ENCODE assay signal across 18 cellular contexts in genomic region chr1:164765993-164766720, GRCh38.
DNase-seq lines count a peak whose midpoint lies in the region; ATAC-seq and TF ChIP-seq lines count a peak whose summit lies in the region.
"Had no signal": no experiment of that assay in that cellular context is flagged by ENCODE, and none has a peak within 500 bp of the region (broad histone marks: within the 10 kb centered on the region; RNA-seq: fewer than 3 reads in every experiment).

No MANE protein-coding gene starts in this region.

- no peak for TF ChIP-seq EP300 in tibial nerve (IDR thresholded peaks at IDR 0.05)

- no peak for TF ChIP-seq POLR2A in tibial nerve (IDR thresholded peaks at IDR 0.05)

- peaks cover 28% of the 10 kb centered on the region for H3K79me2 ChIP-seq in smooth muscle cell (ENCODE audit: low read depth)

- H2AFZ ChIP-seq in smooth muscle cell (ENCODE audit: low read depth) = no peak overlapping the region

- CTCF ChIA-PET in HEK293 (lab: Yijun Ruan, JAX) = interaction anchor here (1.3 kb wide), 1 partner anchor 9 kb away, joined by 3 read pairs; no protein-coding TSS in a partner anchor

- H3K9ac ChIP-seq in adipocyte (ENCODE audit: low read length) = peak overlapping the region; percentile 72
- peak overlapping the region; percentile 70 for H3K9ac ChIP-seq in smooth muscle cell (ENCODE audit: low read depth)

- POLR2A ChIA-PET in HEK293 (lab: Yijun Ruan, JAX) = no interaction called here

- WGBS in smooth muscle cell (ENCODE audit: low lambda C conversion rate) = 91% methylated on average over 1 of the region's 1 CpG
- WGBS in tibial nerve, 2 donors = 61 to 71% methylated on average over 1 of the region's 1 CpG

- no peaks in the 10 kb centered on the region for H4K20me1 ChIP-seq in smooth muscle cell (ENCODE audit: low read depth)

- H3K4me3 ChIP-seq in HEK293 (ENCODE audit: low read depth, low read length) (no peak overlapping the region), adipocyte (ENCODE audit: low read length) (no peak overlapping the region), right atrium auricular region (no peak overlapping the region), smooth muscle cell (no peak overlapping the region), tibial nerve (no peak overlapping the region)
- H3K4me3 ChIP-seq: K562, Peyer's patch had no signal

- H3K27me3 ChIP-seq in adipocyte (replicated peaks; ENCODE audit: control insufficient read depth, insufficient read depth, low read length) = no peaks in the 10 kb centered on the region
- H3K27me3 ChIP-seq in right atrium auricular region = no peaks in the 10 kb centered on the region
- no peaks in the 10 kb centered on the region for H3K27me3 ChIP-seq in smooth muscle cell (ENCODE audit: low read depth)
- H3K27me3 ChIP-seq in tibial nerve = no peaks in the 10 kb centered on the region
- H3K27me3 ChIP-seq: BE2C, Peyer's patch had no signal

- no peak for TF ChIP-seq CTCF in HEK293 (tag by site-specific recombination; IDR thresholded peaks at IDR 0.05)
- no peak for TF ChIP-seq CTCF in right atrium auricular region (IDR thresholded peaks at IDR 0.05)
- no peak for TF ChIP-seq CTCF in smooth muscle cell (IDR thresholded peaks at IDR 0.05; ENCODE audit: borderline replicate concordance, insufficient read depth, poor library complexity, severe bottlenecking)
- TF ChIP-seq CTCF in tibial nerve (IDR thresholded peaks at IDR 0.05) = no peak

- H3F3A ChIP-seq in smooth muscle cell (ENCODE audit: low read depth) = peaks cover 55% of the 10 kb centered on the region

- DNase-seq in adipocyte (ENCODE audit: low read depth) (no peak), right atrium auricular region (ENCODE audit: low spot score) (no peak), smooth muscle cell (lab: John Stamatoyannopoulos, UW; ENCODE audit: unreplicated experiment) (no peak), tibial nerve (ENCODE audit: low spot score in 2 of 2) (no peak), NCI-H2227 treated with DMSO at 0.1 percent for 48 hours (lab: John Stamatoyannopoulos, UW) (no peak)
- no peak for DNase-seq in activated CD4-positive, alpha-beta T cell treated with anti-CD3 and anti-CD28 coated beads for 48 hours
- DNase-seq: activated CD8-positive, alpha-beta memory T cell treated with anti-CD3 and anti-CD28 coated beads, Interleukin-2, amount 50 U/mL, for 48 hours; activated naive CD4-positive, alpha-beta T cell treated with anti-CD3 and anti-CD28 coated beads for 36 hours; BE2C; H7; naive thymus-derived CD8-positive, alpha-beta T cell; NCI-H1436; NCI-H526; Peyer's patch; stimulated activated naive CD4-positive, alpha-beta T cell treated with Interleukin-2 at 50 U/mL for 16 hours had no signal

- H3K27ac ChIP-seq in HEK293 (ENCODE audit: extremely low read depth, low read depth, low read length) (no peak overlapping the region), right atrium auricular region (peak overlapping the region; percentile 59 to 73), smooth muscle cell (ENCODE audit: low read depth) (peak overlapping the region; percentile 98), tibial nerve (peak overlapping the region in 1 of 4 donors; percentile 27)

- ATAC-seq in GM21360 (IDR thresholded peaks at IDR 0.05; ENCODE audit: unreplicated experiment) = no peak
- ATAC-seq: K562; naive thymus-derived CD8-positive, alpha-beta T cell had no signal

- H3K36me3 ChIP-seq in HEK293 (ENCODE audit: control insufficient read depth in 2 of 2, insufficient read depth in 1 of 2, low read length in 2 of 2) (no peaks in the 10 kb centered on the region), adipocyte (ENCODE audit: control insufficient read depth, insufficient read depth, low read length, severe bottlenecking) (no peaks in the 10 kb centered on the region), right atrium auricular region (no peaks in the 10 kb centered on the region), smooth muscle cell (ENCODE audit: low read depth) (no peaks in the 10 kb centered on the region), tibial nerve (no peaks in the 10 kb centered on the region)
- H3K36me3 ChIP-seq: BE2C, Peyer's patch had no signal

- H3K4me2 ChIP-seq in smooth muscle cell = peak overlapping the region; percentile 66

- no peaks in the 10 kb centered on the region for H3K9me3 ChIP-seq in HEK293 (ENCODE audit: control insufficient read depth, insufficient read depth, low read depth, low read length)
- no peaks in the 10 kb centered on the region for H3K9me3 ChIP-seq in adipocyte (ENCODE audit: control insufficient read depth, low read length)
- no peaks in the 10 kb centered on the region for H3K9me3 ChIP-seq in right atrium auricular region
- H3K9me3 ChIP-seq in smooth muscle cell (replicated peaks; ENCODE audit: low read depth) = no peaks in the 10 kb centered on the region
- no peaks in the 10 kb centered on the region for H3K9me3 ChIP-seq in tibial nerve
- H3K9me3 ChIP-seq: Peyer's patch had no signal

- H3K4me1 ChIP-seq in HEK293 (ENCODE audit: control insufficient read depth, insufficient read depth, low read length) (peaks cover 3% of the 10 kb centered on the region), adipocyte (ENCODE audit: control insufficient read depth, insufficient read depth, low read length) (peaks cover 68% of the 10 kb centered on the region), right atrium auricular region (peaks cover 0 to 63% of the 10 kb centered on the region in 2 donors), smooth muscle cell (ENCODE audit: low read depth) (peaks cover 35% of the 10 kb centered on the region), tibial nerve (peaks cover 0 to 57% (median 18%) of the 10 kb centered on the region in 4 donors)
- H3K4me1 ChIP-seq: BE2C had no signal

TF ChIP-seq in HEK293, 187 proteins besides CTCF, POLR2A, EP300 and RAD21:
- TF ChIP-seq RBAK (tag by site-specific recombination; IDR thresholded peaks at IDR 0.05) (no peak), ZNF629 (tag by site-specific recombination; IDR thresholded peaks at IDR 0.05) (peak; percentile 55), ZIC2 (tag by site-specific recombination; IDR thresholded peaks at IDR 0.05) (peak; percentile 47), ZBTB21 (tag by site-specific recombination; IDR thresholded peaks at IDR 0.05) (peak; percentile 41; the same call in 1 of the 2 replicates), ATF2 (tag by site-specific recombination; IDR thresholded peaks at IDR 0.05; ENCODE audit: low read depth) (peak; percentile 78), ZNF362 (tag by site-specific recombination; IDR thresholded peaks at IDR 0.05) (no peak), ZBTB26 (tag by site-specific recombination; optimal IDR thresholded peaks at IDR 0.05) (no peak), ZFP41 (tag by site-specific recombination; IDR thresholded peaks at IDR 0.05; ENCODE audit: borderline replicate concordance) (no peak)
